In the genomic region with DNA sequence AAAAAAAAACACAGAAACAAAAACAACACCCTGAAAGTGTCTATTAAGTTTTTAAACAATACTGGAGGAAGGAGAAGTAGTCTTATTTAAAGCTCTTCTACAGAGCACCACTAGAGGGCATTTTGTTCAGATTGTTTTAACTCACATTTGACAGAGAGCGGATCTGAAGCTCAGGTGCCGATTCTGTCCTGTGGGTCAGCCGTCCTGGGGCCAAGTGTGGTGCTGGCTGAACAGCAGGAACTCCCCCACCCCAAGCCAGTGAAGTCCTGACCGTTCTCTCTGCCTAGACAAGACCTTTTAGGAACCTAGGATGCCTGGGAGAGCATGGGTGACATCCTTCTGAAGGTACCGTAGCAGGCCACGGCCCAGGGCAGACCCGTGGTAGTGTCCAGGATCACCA, we compare ENCODE assay signal across 9 cellular contexts. TPM values are rescaled to one million over a fixed set of nuclear protein-coding genes. Genes with fewer than 3 reads are reported as not detected.
A peak's percentile ranks its signal among the peaks of the same experiment; 100 is the strongest.
DNase-seq lines count a peak whose midpoint lies in the region; ATAC-seq and TF ChIP-seq lines count a peak whose summit lies in the region.
"Had no signal": no experiment of that assay in that cellular context is flagged by ENCODE, and none has a peak within 500 bp of the region (broad histone marks: within the 10 kb centered on the region; RNA-seq: fewer than 3 reads in every experiment).

No MANE protein-coding gene starts in this region.

- TF ChIP-seq POLR2A in Peyer's patch (IDR thresholded peaks at IDR 0.05) = no peak

- peaks cover 28% of the 10 kb centered on the region for H3K79me2 ChIP-seq in neural cell (replicated peaks; ENCODE audit: insufficient read depth, low read length)

- H3K9me2 ChIP-seq in neural cell (ENCODE audit: insufficient read depth, low read length) = no peaks in the 10 kb centered on the region

- H3F3A ChIP-seq in neural cell (ENCODE audit: insufficient read depth, low read length, poor library complexity, severe bottlenecking) = no peaks in the 10 kb centered on the region

- peaks cover under 1% of the 10 kb centered on the region for H3K9me3 Mint-ChIP-seq in endodermal cell

- no peak for ATAC-seq in HG03175 (IDR thresholded peaks at IDR 0.05; ENCODE audit: unreplicated experiment)

- TF ChIP-seq RAD21 in neural cell (conservative IDR thresholded peaks at IDR 0.05) = peak; percentile 57

- H3K9me3 ChIP-seq in Peyer's patch (peaks cover 0 to 5% (median 0%) of the 10 kb centered on the region in 4 donors), endodermal cell (ENCODE audit: control insufficient read depth, low read length) (peaks cover 11% of the 10 kb centered on the region), neural cell (ENCODE audit: low read length) (no peaks in the 10 kb centered on the region)

- H3K27me3 Mint-ChIP-seq in endodermal cell (ENCODE audit: insufficient read depth) = no peaks in the 10 kb centered on the region

- H3K4me1 ChIP-seq in Peyer's patch (peaks cover 5 to 21% (median 13%) of the 10 kb centered on the region in 4 donors), endodermal cell (ENCODE audit: control insufficient read depth, insufficient read depth, low read length) (peaks cover 6% of the 10 kb centered on the region)

- H3K4me3 ChIP-seq in Peyer's patch (no peak overlapping the region), endodermal cell (ENCODE audit: low read length) (no peak overlapping the region), neural cell (ENCODE audit: low read length) (no peak overlapping the region)

- H3K27ac ChIP-seq in Peyer's patch = no peak overlapping the region
- no peak overlapping the region for H3K27ac ChIP-seq in endodermal cell (ENCODE audit: low read depth, low read length)
- H3K27ac ChIP-seq in neural cell (ENCODE audit: low read length) = no peak overlapping the region

- TF ChIP-seq EP300 in neural cell (conservative IDR thresholded peaks at IDR 0.05; ENCODE audit: poor library complexity, severe bottlenecking) = no peak

- no peak overlapping the region for H3K27ac Mint-ChIP-seq in endodermal cell
- H3K27ac Mint-ChIP-seq: T-helper 1 cell treated with Interleukin-12 subunit alpha and Interleukin-12 subunit beta and Interleukin-4 antibody, amounts not matched to agents 30 μg/mL and 1 μg/mL, for 36 hours had no signal

- peaks cover 0 to 57% (median 0%) of the 10 kb centered on the region in 3 donors for H3K36me3 ChIP-seq in Peyer's patch
- H3K36me3 ChIP-seq in endodermal cell (ENCODE audit: control insufficient read depth, insufficient read depth, low read length) = peaks cover 50% of the 10 kb centered on the region
- H3K36me3 ChIP-seq in neural cell (ENCODE audit: insufficient read depth, low read length) = peaks cover 19% of the 10 kb centered on the region

- peak in 5 of 6 experiments; percentile 8 to 68 (median 60) for TF ChIP-seq CTCF in Peyer's patch (IDR thresholded peaks at IDR 0.05)
- peak; percentile 80 for TF ChIP-seq CTCF in endodermal cell (conservative IDR thresholded peaks at IDR 0.05)
- peak; percentile 68 for TF ChIP-seq CTCF in neural cell (IDR thresholded peaks at IDR 0.05; ENCODE audit: poor library complexity, severe bottlenecking)

- peaks cover 54% of the 10 kb centered on the region for H3K36me3 Mint-ChIP-seq in endodermal cell (ENCODE audit: low read depth)

- H2AFZ ChIP-seq in neural cell (ENCODE audit: low read depth, low read length) = no peak overlapping the region

- H3K4me3 Mint-ChIP-seq in endodermal cell = no peak overlapping the region
- H3K4me3 Mint-ChIP-seq: T-helper 1 cell treated with Interleukin-12 subunit alpha and Interleukin-12 subunit beta and Interleukin-4 antibody, amounts not matched to agents 30 μg/mL and 1 μg/mL, for 36 hours had no signal

- H3K9ac ChIP-seq in endodermal cell (ENCODE audit: extremely low read depth, low read length, poor library complexity, severe bottlenecking) (no peak overlapping the region), neural cell (ENCODE audit: low read length) (no peak overlapping the region)

- DNase-seq in DMS53 (lab: John Stamatoyannopoulos, UW) = peak; percentile 73
- DNase-seq in HuH-7 (ENCODE audit: low spot score) = peak; percentile 54
- peak in 2 of 3 donors; percentile 41 to 48 for DNase-seq in Peyer's patch
- peak; percentile 54 for DNase-seq in endodermal cell
- no peak for DNase-seq in SK-N-DZ (ENCODE audit: low spot score)
- no peak for DNase-seq in stimulated activated naive CD4-positive, alpha-beta T cell treated with Interleukin-2 at 50 U/mL for 16 hours (lab: John Stamatoyannopoulos, UW)

- H3K4me1 Mint-ChIP-seq in endodermal cell = peaks cover 4% of the 10 kb centered on the region

- H4K20me1 ChIP-seq in neural cell (ENCODE audit: insufficient read depth) = no peaks in the 10 kb centered on the region

- no peaks in the 10 kb centered on the region for H3K27me3 ChIP-seq in Peyer's patch
- no peaks in the 10 kb centered on the region for H3K27me3 ChIP-seq in endodermal cell (ENCODE audit: control insufficient read depth, insufficient read depth, low read length, poor library complexity, severe bottlenecking)
- H3K27me3 ChIP-seq in neural cell (ENCODE audit: insufficient read depth, low read depth, low read length) = no peaks in the 10 kb centered on the region

- WGBS in endodermal cell (ENCODE audit: insufficient coverage in 1 of 2, insufficient read length in 1 of 2), 2 experiments = 71 to 85% methylated on average over 5 to 7 of the region's 7 CpGs

- H3K4me2 ChIP-seq in neural cell (ENCODE audit: low read length) = no peak overlapping the region

TF ChIP-seq in neural cell, 6 proteins besides CTCF, POLR2A, EP300 and RAD21:
- peak; percentile 73 for TF ChIP-seq SMC3 (conservative IDR thresholded peaks at IDR 0.05; ENCODE audit: poor library complexity)
- TF ChIP-seq MXI1 (conservative IDR thresholded peaks at IDR 0.05; ENCODE audit: poor library complexity, severe bottlenecking) = no peak
- no peak for TF ChIP-seq EZH2 (IDR thresholded peaks at IDR 0.05; ENCODE audit: borderline replicate concordance, insufficient read depth, low read length, poor library complexity, severe bottlenecking)
TF ChIP-seq in neural cell: peak in this region for 1.

RNA-seq across cellular contexts. Expression of a gene that starts 3.9 kb away (rescaled TPM):
- 100 to 1,000 TPM in 3 of 4 donors, 10 to 100 TPM in 1; 74.3 to 201 (median 141) TPM for total RNA-seq in Peyer's patch
- 10 to 100 TPM; 38.6 to 53.7 TPM for total RNA-seq in endodermal cell
- 41.4 TPM for polyA plus RNA-seq in endodermal cell (2013, experiment 1 of 2)
- 38.3 TPM for polyA plus RNA-seq in endodermal cell (2013, experiment 2 of 2)
- 27.7 and 33.6 TPM in 2 replicates for polyA plus RNA-seq in neural cell
- 35.1 and 38.1 TPM in 2 replicates for polyA minus RNA-seq in neural cell
- 17.0 and 18.3 TPM in 2 replicates for polyA plus RNA-seq in SK-N-DZ (2014; cell fraction: cytosol; rRNA removed)
- polyA plus RNA-seq in SK-N-DZ (2014; cell fraction: nucleus; rRNA removed) = 31.7 and 46.3 TPM in 2 replicates

Comparison
In these comparisons a context has a peak if more than half of its experiments do, and no peak if none do; other contexts are left out.
1. DNase-seq: peak in DMS53 (single experiment), HuH-7 (single experiment), Peyer's patch (2 of 3) and endodermal cell (single experiment); none in SK-N-DZ (single experiment) and stimulated activated naive CD4-positive, alpha-beta T cell treated with Interleukin-2 at 50 U/mL for 16 hours (single experiment).
2. Peak in every context shown above with its lines, with median percentiles within 50 percentile points of each other: CTCF ChIP-seq.